In the genomic region with DNA sequence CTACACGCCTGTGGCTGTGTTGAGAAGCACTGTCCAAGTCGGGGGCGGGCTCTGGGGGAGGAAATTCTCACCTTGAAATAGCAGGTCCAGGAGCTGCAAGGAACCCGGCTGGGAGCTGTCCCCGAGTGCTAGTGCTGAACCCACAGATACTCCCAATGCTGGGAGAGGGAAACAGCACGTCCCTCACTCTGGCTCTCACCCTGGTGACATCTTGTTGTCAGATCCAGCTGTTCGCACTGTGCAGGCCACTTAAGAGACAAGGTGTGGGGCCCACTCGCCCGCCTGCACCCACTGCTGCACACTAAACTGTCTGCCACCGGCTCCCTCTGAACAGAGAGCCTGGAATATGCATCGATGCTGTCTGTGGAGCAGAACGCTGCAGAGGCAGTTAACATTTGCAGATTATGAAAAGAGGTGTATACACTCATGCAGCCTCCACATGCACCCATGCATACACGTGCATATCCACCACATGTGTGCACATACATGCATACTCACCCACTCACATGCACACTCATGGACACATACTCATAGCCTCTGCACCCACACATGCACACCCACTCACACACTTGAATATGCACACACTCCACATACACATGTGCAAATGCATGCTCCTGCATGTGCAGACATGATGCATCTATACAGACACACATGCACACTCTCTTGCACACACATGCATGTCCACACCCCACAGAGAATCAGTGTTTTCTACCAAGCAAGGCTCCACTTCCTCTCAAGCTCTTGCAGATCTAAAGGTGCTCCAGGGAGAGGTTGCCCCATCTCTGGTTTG, we compare ENCODE assay signal across 8 cellular contexts. TPM values are rescaled to one million over a fixed set of nuclear protein-coding genes. Genes with fewer than 3 reads are reported as not detected.
A peak's percentile ranks its signal among the peaks of the same experiment; 100 is the strongest.
DNase-seq lines count a peak whose midpoint lies in the region; ATAC-seq, FAIRE-seq and TF ChIP-seq lines count a peak whose summit lies in the region.

No MANE protein-coding gene starts in this region.

- no peaks in the 10 kb centered on the region for H3K27me3 ChIP-seq in RWPE2 (ENCODE audit: insufficient read depth, poor library complexity, severe bottlenecking)
- H3K27me3 ChIP-seq in sigmoid colon = peaks cover 0 to 31% (median 5%) of the 10 kb centered on the region in 3 donors

- no peaks in the 10 kb centered on the region for H3K36me3 Mint-ChIP-seq in naive thymus-derived CD8-positive, alpha-beta T cell

- DNase-seq in GM19239 (ENCODE audit: insufficient read length, low spot score) (peak; percentile 53), RWPE2 (ENCODE audit: low spot score) (no peak), dermis microvascular lymphatic vessel endothelial cell (ENCODE audit: low read depth in 2 of 2) (peak; percentile 7 to 52), NCI-H187 (lab: John Stamatoyannopoulos, UW) (no peak), sigmoid colon (no peak), activated gamma-delta T cell treated with Interleukin-2 at 50 U/mL for 16 hours (no peak)
- peak in 7 of 10 donors; percentile 12 to 37 (median 20) for DNase-seq in naive thymus-derived CD8-positive, alpha-beta T cell

- H3K9me3 Mint-ChIP-seq in naive thymus-derived CD8-positive, alpha-beta T cell = peaks cover 0 to 5% (median 0%) of the 10 kb centered on the region in 9 donors

- no peaks in the 10 kb centered on the region for H3K4me1 ChIP-seq in RWPE2 (ENCODE audit: insufficient read depth, poor library complexity, severe bottlenecking)
- H3K4me1 ChIP-seq in sigmoid colon = no peaks in the 10 kb centered on the region

- TF ChIP-seq EP300 in sigmoid colon (IDR thresholded peaks at IDR 0.05) = no peak

- ATAC-seq in RWPE2 (ENCODE audit: low read depth) (peak; percentile 73), HG03520 (IDR thresholded peaks at IDR 0.05; ENCODE audit: unreplicated experiment) (no peak)
- ATAC-seq in naive thymus-derived CD8-positive, alpha-beta T cell = peak in 1 of 2 donors; percentile 32

- H3K4me3 ChIP-seq in RWPE2 (ENCODE audit: severe bottlenecking) (no peak overlapping the region), sigmoid colon (no peak overlapping the region)

- intact Hi-C loops in sigmoid colon (cut with DNase I) = no loop called here

- no peak overlapping the region for H3K4me3 Mint-ChIP-seq in naive thymus-derived CD8-positive, alpha-beta T cell

- no peak for TF ChIP-seq CTCF in RWPE2 (IDR thresholded peaks at IDR 0.05; ENCODE audit: poor library complexity, severe bottlenecking)
- TF ChIP-seq CTCF in sigmoid colon (IDR thresholded peaks at IDR 0.05) = no peak

- H3K36me3 ChIP-seq in RWPE2 (ENCODE audit: low read depth) = no peaks in the 10 kb centered on the region
- H3K36me3 ChIP-seq in sigmoid colon = no peaks in the 10 kb centered on the region

- POLR2A ChIA-PET in naive thymus-derived CD8-positive, alpha-beta T cell (lab: Charles Lee) = no interaction called here

- peaks cover 0 to 3% (median 0%) of the 10 kb centered on the region in 4 donors for H3K4me1 Mint-ChIP-seq in naive thymus-derived CD8-positive, alpha-beta T cell

- H3K27ac ChIP-seq in RWPE2 (ENCODE audit: poor library complexity, severe bottlenecking) (no peak overlapping the region), sigmoid colon (no peak overlapping the region)

- no peak overlapping the region for H3K27ac Mint-ChIP-seq in naive thymus-derived CD8-positive, alpha-beta T cell

- H3K9me3 ChIP-seq in RWPE2 (ENCODE audit: severe bottlenecking) (no peaks in the 10 kb centered on the region), sigmoid colon (no peaks in the 10 kb centered on the region)

- no peak for FAIRE-seq in GM19239 (lab: Jason Lieb, UNC)

- 27 to 30% methylated on average over 13 of the region's 13 CpGs for WGBS in sigmoid colon, 2 donors

- peaks cover 2 to 26% (median 3%) of the 10 kb centered on the region in 5 donors for H3K27me3 Mint-ChIP-seq in naive thymus-derived CD8-positive, alpha-beta T cell

- TF ChIP-seq POLR2A in sigmoid colon (IDR thresholded peaks at IDR 0.05) = no peak

RNA-seq across cellular contexts. Expression of a gene that starts 42.0 kb away (rescaled TPM):
- total RNA-seq in dermis microvascular lymphatic vessel endothelial cell (0.13 and 0.26 TPM in 2 replicates), sigmoid colon (under 1 TPM; 0.16 to 0.83 (median 0.49) TPM)
- 1 to 10 TPM; 1.7 to 2.0 TPM for total RNA-seq in naive thymus-derived CD8-positive, alpha-beta T cell
- polyA plus RNA-seq in naive thymus-derived CD8-positive, alpha-beta T cell = not detected
- under 1 TPM in 1 of 3 donors, not detected in 2; 0.51 TPM for polyA plus RNA-seq in sigmoid colon

Comparison
In these comparisons a context has a peak if more than half of its experiments do, and no peak if none do; other contexts are left out.
1. DNase-seq: peak in GM19239 (single experiment), dermis microvascular lymphatic vessel endothelial cell (2 of 2) and naive thymus-derived CD8-positive, alpha-beta T cell (7 of 10); none in RWPE2 (single experiment), NCI-H187 (0 of 2), sigmoid colon (single experiment) and activated gamma-delta T cell treated with Interleukin-2 at 50 U/mL for 16 hours (single experiment).